21 cellular contexts compared by ENCODE assay signal in genomic region chr11:36116161-36116560, GRCh38.
"Had no signal": no experiment of that assay in that cellular context is flagged by ENCODE, and none has a peak within 500 bp of the region (broad histone marks: within the 10 kb centered on the region; RNA-seq: fewer than 3 reads in every experiment).

No MANE protein-coding gene starts in this region.

- H3K27me3 ChIP-seq: gastrocnemius medialis, pancreas, right lobe of liver, tibial artery, upper lobe of left lung, uterus had no signal

- H3K36me3 ChIP-seq: gastrocnemius medialis, left ventricle myocardium inferior, lower lobe of right lung, pancreas, right lobe of liver, upper lobe of left lung, uterus had no signal

- H3K27ac ChIP-seq: gastrocnemius medialis, left ventricle myocardium inferior, lower lobe of right lung, pancreas, right lobe of liver, tibial artery, upper lobe of left lung, uterus had no signal

- H3K9me3 ChIP-seq: gastrocnemius medialis, pancreas, right lobe of liver, uterus had no signal

- H3K4me3 ChIP-seq: gastrocnemius medialis, left ventricle myocardium inferior, lower lobe of right lung, pancreas, right lobe of liver, tibial artery, upper lobe of left lung, uterus had no signal

- H3K4me1 ChIP-seq: gastrocnemius medialis, left ventricle myocardium inferior, lower lobe of right lung, pancreas, right lobe of liver, tibial artery, upper lobe of left lung, uterus had no signal

- DNase-seq: gastrocnemius medialis; immature natural killer cell; left ventricle myocardium inferior; lower lobe of right lung; mesenchymal stem cell; naive B cell; occipital lobe; pancreas; right lobe of liver; stimulated activated CD4-positive, alpha-beta T cell treated with anti-CD3 and anti-CD28 coated beads, Interleukin-4, amount 100 ng/mL, for 1 hour; stimulated activated CD8-positive, alpha-beta memory T cell treated with anti-CD3 and anti-CD28 coated beads, Interleukin-4, amount 100 ng/mL, for 48 hours; tibial artery; upper lobe of left lung; uterus had no signal

- H3K4me3 Mint-ChIP-seq: dendritic cell treated with granulocyte-macrophage colony-stimulating factor and Interleukin-4, amounts not matched to agents 40 ng/mL and 50 ng/mL, for 4 days; immature natural killer cell; naive B cell; nephron; stimulated activated effector memory CD8-positive, alpha-beta T cell treated with anti-CD3 and anti-CD28 coated beads, Interleukin-12 subunit alpha, Interleukin-12 subunit beta, amount 100 ng/mL, for 72 hours; stimulated activated naive CD8-positive, alpha-beta T cell treated with anti-CD3 and anti-CD28 coated beads, Interleukin-15, Interleukin-2, amounts not matched to agents 100 ng/mL and 50 ng/mL, for 24 hours had no signal

- FAIRE-seq: colon, keratinocyte, pancreas had no signal

- H3K4me1 Mint-ChIP-seq: immature natural killer cell; naive B cell; stimulated activated effector memory CD8-positive, alpha-beta T cell treated with anti-CD3 and anti-CD28 coated beads, Interleukin-12 subunit alpha, Interleukin-12 subunit beta, amount 100 ng/mL, for 72 hours had no signal

- H3K27me3 Mint-ChIP-seq: dendritic cell treated with granulocyte-macrophage colony-stimulating factor and Interleukin-4, amounts not matched to agents 40 ng/mL and 50 ng/mL, for 4 days; progenitor cell of endocrine pancreas had no signal

- ATAC-seq: gastrocnemius medialis; lower lobe of right lung; pancreas; stimulated activated effector memory CD8-positive, alpha-beta T cell treated with anti-CD3 and anti-CD28 coated beads, Interleukin-12 subunit alpha, Interleukin-12 subunit beta, amount 100 ng/mL, for 72 hours had no signal

- H3K36me3 Mint-ChIP-seq: immature natural killer cell; stimulated activated effector memory CD8-positive, alpha-beta T cell treated with anti-CD3 and anti-CD28 coated beads, Interleukin-12 subunit alpha, Interleukin-12 subunit beta, amount 100 ng/mL, for 72 hours had no signal

- H3K27ac Mint-ChIP-seq: dendritic cell treated with granulocyte-macrophage colony-stimulating factor and Interleukin-4, amounts not matched to agents 40 ng/mL and 50 ng/mL, for 4 days; immature natural killer cell; naive B cell; nephron; progenitor cell of endocrine pancreas; stimulated activated effector memory CD8-positive, alpha-beta T cell treated with anti-CD3 and anti-CD28 coated beads, Interleukin-12 subunit alpha, Interleukin-12 subunit beta, amount 100 ng/mL, for 72 hours; stimulated activated naive CD8-positive, alpha-beta T cell treated with anti-CD3 and anti-CD28 coated beads, Interleukin-15, Interleukin-2, amounts not matched to agents 100 ng/mL and 50 ng/mL, for 24 hours had no signal
